In genomic region chr10:43076876-43077420, GRCh38 we compare ENCODE assay signal across 8 cellular contexts. TPM values are rescaled to one million over a fixed set of nuclear protein-coding genes. Genes with fewer than 3 reads are reported as not detected.
DNase-seq lines count a peak whose midpoint lies in the region; ATAC-seq and TF ChIP-seq lines count a peak whose summit lies in the region.

Gene RET (plus strand): TSS chr10:43077069. CDS start chr10:43077259, 190 bp downstream.

- H3K4me1 Mint-ChIP-seq in CD14-positive monocyte (peaks cover 32% of the 10 kb centered on the region), brain (peaks cover 7% of the 10 kb centered on the region)

- H3K4me3 Mint-ChIP-seq in CD14-positive monocyte: peak within 1 kb of the TSS; percentile 70 to 88
- H3K4me3 Mint-ChIP-seq in brain: peak within 1 kb of the TSS; percentile 76 to 82 (median 79)

- H3K27ac ChIP-seq in HL-60 (replicated peaks): no peak within 1 kb of the TSS
- H3K27ac ChIP-seq in subcutaneous abdominal adipose tissue (ENCODE audit: low read depth, low read length): no peak within 1 kb of the TSS

- H3K4me3 ChIP-seq in HL-60 (replicated peaks; ENCODE audit: insufficient read depth, low read length) (peak within 1 kb of the TSS; percentile 77), subcutaneous abdominal adipose tissue (ENCODE audit: low read depth in 1 of 5, low read length in 5 of 5) (peak within 1 kb of the TSS in 4 of 5 donors; percentile 51 to 63 (median 56))

- TF ChIP-seq CTCF in CD14-positive monocyte (IDR thresholded peaks at IDR 0.05) (no peak), HL-60 (IDR thresholded peaks at IDR 0.05; ENCODE audit: insufficient read depth, low read length) (no peak), brain (conservative IDR thresholded peaks at IDR 0.05) (no peak)

- H3K9ac ChIP-seq in subcutaneous abdominal adipose tissue (ENCODE audit: low read length in 5 of 5): no peak within 1 kb of the TSS

- H3K27me3 ChIP-seq in HL-60 (ENCODE audit: insufficient read depth, poor library complexity, severe bottlenecking) (peaks cover 3% of the 10 kb centered on the region), subcutaneous abdominal adipose tissue (ENCODE audit: control insufficient read depth in 5 of 5, insufficient read depth in 4 of 5, low read length in 5 of 5) (peaks cover 8 to 60% (median 53%) of the 10 kb centered on the region in 5 donors)

- intact Hi-C loops in CD14-positive monocyte (cut with micrococcal nuclease): no loop called here
- intact Hi-C loops in left colon (cut with DNase I, micrococcal nuclease): no loop called here

- H3K9me3 ChIP-seq in subcutaneous abdominal adipose tissue (ENCODE audit: control insufficient read depth in 5 of 5, low read length in 5 of 5): no peaks in the 10 kb centered on the region

- H3K27me3 Mint-ChIP-seq in CD14-positive monocyte (ENCODE audit: low read depth in 3 of 3) (peaks cover 34 to 56% (median 49%) of the 10 kb centered on the region in 3 donors), brain (peaks cover 71% of the 10 kb centered on the region)

- peaks cover 0 to 33% (median 19%) of the 10 kb centered on the region in 5 donors for H3K4me1 ChIP-seq in subcutaneous abdominal adipose tissue (ENCODE audit: control insufficient read depth in 5 of 5, insufficient read depth in 5 of 5, low read length in 5 of 5)

- ATAC-seq in left colon: peak; percentile 79
- ATAC-seq in GM21737 (IDR thresholded peaks at IDR 0.05; ENCODE audit: unreplicated experiment): no peak

- no peak for DNase-seq in CD14-positive monocyte (ENCODE audit: low spot score)
- peak; percentile 50 to 51 for DNase-seq in HL-60 (ENCODE audit: low read depth in 1 of 2, low spot score in 1 of 2)
- DNase-seq in left colon: peak in 1 of 2 donors; percentile 56
- no peak for DNase-seq in T-helper 9 cell
- no peak for DNase-seq in NK-92 treated with Interleukin-12 subunit alpha and Interleukin-12 subunit beta, amount 100 ng/mL, for 24 hours (lab: John Stamatoyannopoulos, UW)

- H3K36me3 Mint-ChIP-seq in CD14-positive monocyte (no peaks in the 10 kb centered on the region), brain (no peaks in the 10 kb centered on the region)

- H3K36me3 ChIP-seq in subcutaneous abdominal adipose tissue (ENCODE audit: control insufficient read depth in 5 of 5, insufficient read depth in 5 of 5, low read length in 5 of 5): no peaks in the 10 kb centered on the region

- H3K27ac Mint-ChIP-seq in CD14-positive monocyte: no peak within 1 kb of the TSS
- peak within 1 kb of the TSS in 1 of 5 experiments; percentile 54 for H3K27ac Mint-ChIP-seq in brain

- H3K9me3 Mint-ChIP-seq in CD14-positive monocyte (peaks cover 0 to 9% (median 0%) of the 10 kb centered on the region in 7 donors), brain (no peaks in the 10 kb centered on the region)

RNA-seq across cellular contexts. Expression of gene RET, which starts in this region (rescaled TPM):
- polyA plus RNA-seq in CD14-positive monocyte: under 1 TPM; 0.08 to 0.14 TPM
- polyA plus RNA-seq in brain (ENCODE audit: insufficient read depth, low read depth, low replicate concordance): 23.7 TPM
- 1 to 10 TPM; 1.5 to 1.6 TPM for total RNA-seq in left colon

Comparison
In these comparisons a context has a peak if more than half of its experiments do, and no peak if none do; other contexts are left out.
1. RNA of gene RET (polyA plus RNA-seq): 23.7 TPM in brain (single experiment); 0.08 to 0.14 TPM in CD14-positive monocyte; every median in the first group is over 10 times any median in the second.
2. DNase-seq: peak in HL-60 (2 of 2); none in CD14-positive monocyte (single experiment), T-helper 9 cell (single experiment) and NK-92 treated with Interleukin-12 subunit alpha and Interleukin-12 subunit beta, amount 100 ng/mL, for 24 hours (single experiment).